ENCODE assay signal across 1 cellular context in genomic region chr5:128799945-128800344, GRCh38.
TF ChIP-seq lines count a peak whose summit lies in the region.

No MANE protein-coding gene starts in this region.

TF ChIP-seq in H1, 55 proteins besides CTCF, POLR2A, EP300 and RAD21 (continued from another document):
- TF ChIP-seq ATF2 (IDR thresholded peaks at IDR 0.05; ENCODE audit: low read length) (no peak), KDM5A (IDR thresholded peaks at IDR 0.05; ENCODE audit: low read length) (no peak), RBBP5 (IDR thresholded peaks at IDR 0.05; ENCODE audit: borderline replicate concordance, low read depth, low read length) (no peak), SIN3A (conservative IDR thresholded peaks at IDR 0.05 in 1 of 2, IDR thresholded peaks at IDR 0.05 in 1 of 2; ENCODE audit: low read depth in 1 of 2, low read length in 2 of 2) (no peak), TEAD4 (IDR thresholded peaks at IDR 0.05; ENCODE audit: low read depth, low read length) (no peak), TAF1 (IDR thresholded peaks at IDR 0.05; ENCODE audit: low read depth, low read length) (no peak), CREB1 (IDR thresholded peaks at IDR 0.05) (no peak), NRF1 (IDR thresholded peaks at IDR 0.05; ENCODE audit: low read depth, low read length) (no peak), RXRA (IDR thresholded peaks at IDR 0.05; ENCODE audit: insufficient read depth, low read depth, low read length) (no peak), SAP30 (IDR thresholded peaks at IDR 0.05; ENCODE audit: insufficient read depth, insufficient replicate concordance, low read length) (no peak), POLR2AphosphoS5 (IDR thresholded peaks at IDR 0.05; ENCODE audit: low read depth, low read length) (no peak), MAX (IDR thresholded peaks at IDR 0.05) (no peak), YY1 (IDR thresholded peaks at IDR 0.05; ENCODE audit: low read depth, low read length) (no peak), SP2 (IDR thresholded peaks at IDR 0.05; ENCODE audit: low read length) (no peak), CBX5 (IDR thresholded peaks at IDR 0.05; ENCODE audit: low read depth, low read length) (no peak), EGR1 (IDR thresholded peaks at IDR 0.05; ENCODE audit: borderline replicate concordance, low read depth, low read length) (no peak), SRF (IDR thresholded peaks at IDR 0.05; ENCODE audit: low read depth, low read length) (no peak)
